Comparison of ENCODE assay signal across 12 cellular contexts in genomic region chr3:48962340-48962739, GRCh38.
"Had no signal": no experiment of that assay in that cellular context is flagged by ENCODE, and none has a peak within 500 bp of the region (broad histone marks: within the 10 kb centered on the region; RNA-seq: fewer than 3 reads in every experiment).

No MANE protein-coding gene starts in this region.

- H3K4me3 Mint-ChIP-seq: T-cell had no signal

- H3K9me3 ChIP-seq: gastroesophageal sphincter, left ventricle myocardium inferior, thyroid gland had no signal

- H3K27me3 ChIP-seq: gastroesophageal sphincter, thyroid gland had no signal

- H3K27ac ChIP-seq: epithelial cell of prostate, gastroesophageal sphincter, left ventricle myocardium inferior, SK-N-MC, thyroid gland, VCaP had no signal

- H3K4me3 ChIP-seq: gastroesophageal sphincter, left ventricle myocardium inferior, SK-N-MC, thyroid gland had no signal

- H3K9me3 Mint-ChIP-seq: T-cell had no signal

- H3K27me3 Mint-ChIP-seq: T-cell had no signal

- DNase-seq: activated CD4-positive, alpha-beta T cell treated with anti-CD3 and anti-CD28 coated beads for 48 hours; kidney; left ventricle myocardium inferior; mesenchymal stem cell; stimulated activated CD4-positive, alpha-beta T cell treated with anti-CD3 and anti-CD28 coated beads, Interleukin-4, amount 100 ng/mL, for 1 hour; stimulated activated CD8-positive, alpha-beta memory T cell treated with anti-CD3 and anti-CD28 coated beads, Interleukin-4, amount 100 ng/mL, for 48 hours; T-cell; thyroid gland had no signal

- H3K4me1 ChIP-seq: gastroesophageal sphincter, thyroid gland had no signal
